ENCODE assay signal across 25 cellular contexts in genomic region chr5:109597893-109598292, GRCh38.
A peak's percentile ranks its signal among the peaks of the same experiment; 100 is the strongest.
DNase-seq lines count a peak whose midpoint lies in the region; ATAC-seq and TF ChIP-seq lines count a peak whose summit lies in the region.
"Had no signal": no experiment of that assay in that cellular context is flagged by ENCODE, and none has a peak within 500 bp of the region (broad histone marks: within the 10 kb centered on the region; RNA-seq: fewer than 3 reads in every experiment).

No MANE protein-coding gene starts in this region.

- H3K4me3 ChIP-seq in A673 (ENCODE audit: low read depth, low read length, poor library complexity, severe bottlenecking) = no peak overlapping the region
- H3K4me3 ChIP-seq: A549, BLaER1, GM12878 had no signal

- peak; percentile 85 for ATAC-seq in left lobe of liver
- no peak for ATAC-seq in GM19467 (IDR thresholded peaks at IDR 0.05; ENCODE audit: unreplicated experiment)
- ATAC-seq: A549, GM12878 had no signal

- CTCF ChIA-PET in A673 (lab: Charles Lee) = no interaction called here

- H3K36me3 Mint-ChIP-seq in nephron progenitor cell (ENCODE audit: low read depth) = no peaks in the 10 kb centered on the region
- H3K36me3 Mint-ChIP-seq: CD14-positive monocyte; CD4-positive, alpha-beta memory T cell; CD4-positive, CD25-positive, alpha-beta regulatory T cell had no signal

- BruUV-seq in A673 (replicated peaks; lab: Mats Ljungman, UMichigan) = no TSS peak

- H3K27ac Mint-ChIP-seq in nephron progenitor cell = peak overlapping the region; percentile 11
- H3K27ac Mint-ChIP-seq: CD14-positive monocyte; CD4-positive, alpha-beta memory T cell; CD4-positive, CD25-positive, alpha-beta regulatory T cell; CD8-positive, alpha-beta memory T cell had no signal

- TF ChIP-seq CTCF in A673 (conservative IDR thresholded peaks at IDR 0.05; ENCODE audit: low read depth, low read length) (no peak), nephron progenitor cell (IDR thresholded peaks at IDR 0.05) (no peak)

- no peaks in the 10 kb centered on the region for H3K9me3 ChIP-seq in A673 (ENCODE audit: low read depth, low read length, poor library complexity, severe bottlenecking)
- H3K9me3 ChIP-seq: A549, BE2C, BLaER1 had no signal

- no peaks in the 10 kb centered on the region for H3K27me3 ChIP-seq in A673 (replicated peaks; ENCODE audit: insufficient read depth, low read depth, low read length, poor library complexity)
- H3K27me3 ChIP-seq: BE2C, BLaER1 had no signal

- POLR2A ChIA-PET in A673 (lab: Charles Lee; ENCODE audit: low non-redundant PET) = interaction anchor here (0.5 kb wide), 1 partner anchor 12 kb away, joined by 4 read pairs; no protein-coding TSS in a partner anchor

- no peaks in the 10 kb centered on the region for H3K9me3 Mint-ChIP-seq in nephron progenitor cell
- H3K9me3 Mint-ChIP-seq: CD14-positive monocyte had no signal

- H3K27me3 Mint-ChIP-seq in nephron progenitor cell (ENCODE audit: low read depth, poor library complexity) = peaks cover 3% of the 10 kb centered on the region

- peak; percentile 18 for DNase-seq in DMS 273 (lab: John Stamatoyannopoulos, UW; ENCODE audit: unreplicated experiment)
- DNase-seq in DMS 273 treated with DMSO at 0.1 percent for 48 hours (lab: John Stamatoyannopoulos, UW) = no peak
- no peak for DNase-seq in A673 (ENCODE audit: low spot score)
- no peak for DNase-seq in left lobe of liver (ENCODE audit: low spot score)
- no peak for DNase-seq in nephron progenitor cell
- no peak for DNase-seq in substantia nigra (lab: John Stamatoyannopoulos, UW)
- DNase-seq: ACHN; BE2C; C1 segment of cervical spinal cord; CD4-positive, alpha-beta memory T cell; CD4-positive, CD25-positive, alpha-beta regulatory T cell; CD8-positive, alpha-beta memory T cell; COR-L47; DMS153; DMS53; DMS79; DND-41; EL; GDM1 had no signal

- H3K36me3 ChIP-seq in A673 (ENCODE audit: insufficient read depth, low read length, poor library complexity, severe bottlenecking) = no peaks in the 10 kb centered on the region
- H3K36me3 ChIP-seq: BE2C, BLaER1 had no signal

- intact Hi-C loops in A673 (cut with micrococcal nuclease; ENCODE audit: unreplicated experiment) = no loop called here

- peaks cover 35% of the 10 kb centered on the region for H3K4me1 Mint-ChIP-seq in nephron progenitor cell
- H3K4me1 Mint-ChIP-seq: CD14-positive monocyte; CD4-positive, alpha-beta memory T cell; CD4-positive, CD25-positive, alpha-beta regulatory T cell had no signal

- no peak overlapping the region for H3K4me3 Mint-ChIP-seq in nephron progenitor cell
- H3K4me3 Mint-ChIP-seq: CD14-positive monocyte; CD4-positive, alpha-beta memory T cell; CD4-positive, CD25-positive, alpha-beta regulatory T cell; CD8-positive, alpha-beta memory T cell had no signal

- H3K27ac ChIP-seq in A673 (ENCODE audit: low read depth, low read length, poor library complexity, severe bottlenecking) (peak overlapping the region; percentile 14), substantia nigra (ENCODE audit: low read depth, low read length, poor library complexity, severe bottlenecking) (no peak overlapping the region)
- H3K27ac ChIP-seq: 22Rv1, A549, BLaER1 had no signal

- peaks cover 43% of the 10 kb centered on the region for H3K4me1 ChIP-seq in A673 (ENCODE audit: insufficient read depth, low read length, poor library complexity, severe bottlenecking)
- H3K4me1 ChIP-seq: A549, BE2C, BLaER1 had no signal
